ENCODE assay signal across 9 cellular contexts in the genomic region with DNA sequence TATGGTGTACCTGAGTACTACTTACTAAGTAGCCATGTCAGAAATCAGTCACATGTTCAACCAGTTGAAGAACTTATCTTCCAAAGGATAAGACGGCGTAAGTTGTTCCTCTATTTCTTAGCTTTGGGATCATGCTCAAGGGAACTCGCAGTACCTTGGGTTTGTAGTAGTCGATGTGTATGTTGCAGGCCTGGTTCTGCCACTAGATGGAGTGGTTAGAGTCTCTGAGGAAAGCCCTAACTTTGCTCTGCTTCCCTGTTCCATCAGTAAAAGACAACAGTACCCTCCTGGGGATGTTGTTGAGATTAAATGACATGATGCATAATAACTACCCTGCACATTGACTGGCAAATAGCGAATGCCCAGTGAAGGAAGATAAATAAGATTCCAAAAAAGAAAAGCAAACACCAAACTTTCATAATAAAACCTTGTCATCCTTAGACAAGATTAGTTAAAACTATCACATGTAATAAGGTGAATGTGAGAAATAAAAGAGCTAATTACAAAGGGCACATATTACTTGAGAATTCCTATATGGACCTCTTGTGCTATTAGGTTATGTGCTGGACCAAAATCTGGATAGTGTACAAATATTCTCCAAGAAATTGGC.
DNase-seq lines count a peak whose midpoint lies in the region; ATAC-seq, FAIRE-seq and TF ChIP-seq lines count a peak whose summit lies in the region.
"Had no signal": no experiment of that assay in that cellular context is flagged by ENCODE, and none has a peak within 500 bp of the region (broad histone marks: within the 10 kb centered on the region; RNA-seq: fewer than 3 reads in every experiment).

No MANE protein-coding gene starts in this region.

- H3K9me3 ChIP-seq in hepatocyte (ENCODE audit: low read depth) (no peaks in the 10 kb centered on the region), esophagus muscularis mucosa (no peaks in the 10 kb centered on the region)

- no peak for TF ChIP-seq EP300 in esophagus muscularis mucosa (IDR thresholded peaks at IDR 0.05)

- DNase-seq in AG08396 (ENCODE audit: low spot score), result peak; percentile 51
- peak; percentile 35 for DNase-seq in RKO (ENCODE audit: low spot score)
- DNase-seq in hepatocyte (ENCODE audit: low spot score), result peak; percentile 50
- DNase-seq in GM12892 (ENCODE audit: insufficient read length), result no peak
- DNase-seq in esophagus muscularis mucosa (ENCODE audit: extremely low spot score), result no peak
- no peak for DNase-seq in activated CD4-positive, alpha-beta T cell treated with anti-CD3 and anti-CD28 coated beads, Interleukin-2, amount 50 U/mL, for 4 hours
- DNase-seq: activated gamma-delta T cell treated with Interleukin-2 at 50 U/mL for 16 hours had no signal

- ATAC-seq in GM19351 (IDR thresholded peaks at IDR 0.05; ENCODE audit: unreplicated experiment) (peak; percentile 71), GM21717 (IDR thresholded peaks at IDR 0.05; ENCODE audit: unreplicated experiment) (no peak)

- intact Hi-C loops in esophagus muscularis mucosa (cut with DNase I), result no loop called here

- no peak for FAIRE-seq in GM12892 (lab: Jason Lieb, UNC)

- TF ChIP-seq POLR2A in GM12892 (IDR thresholded peaks at IDR 0.05; ENCODE audit: low read depth, low read length) (no peak), esophagus muscularis mucosa (IDR thresholded peaks at IDR 0.05; ENCODE audit: low read depth) (no peak)

- H3K27ac ChIP-seq in hepatocyte, result no peak overlapping the region
- no peak overlapping the region for H3K27ac ChIP-seq in esophagus muscularis mucosa (replicated peaks in 1 of 4)

- H3K79me2 ChIP-seq in hepatocyte, result no peaks in the 10 kb centered on the region

- H3K4me2 ChIP-seq in hepatocyte, result no peak overlapping the region

- TF ChIP-seq CTCF in hepatocyte (IDR thresholded peaks at IDR 0.05; ENCODE audit: poor library complexity) (peak; percentile 59), esophagus muscularis mucosa (IDR thresholded peaks at IDR 0.05) (peak in 1 of 3 experiments; percentile 16)

- no peaks in the 10 kb centered on the region for H3K4me1 ChIP-seq in hepatocyte (ENCODE audit: insufficient read depth)
- H3K4me1 ChIP-seq in esophagus muscularis mucosa, result no peaks in the 10 kb centered on the region

- H3K4me3 ChIP-seq in hepatocyte, result no peak overlapping the region
- no peak overlapping the region for H3K4me3 ChIP-seq in esophagus muscularis mucosa

- H3K36me3 ChIP-seq in hepatocyte (replicated peaks; ENCODE audit: insufficient read depth, low read depth) (no peaks in the 10 kb centered on the region), esophagus muscularis mucosa (no peaks in the 10 kb centered on the region)

- no peaks in the 10 kb centered on the region for H3K9me2 ChIP-seq in hepatocyte (replicated peaks; ENCODE audit: insufficient read depth)

- WGBS in hepatocyte (ENCODE audit: low lambda C conversion rate, missing lambda C conversion rate), result 49% methylated on average over 5 of the region's 5 CpGs
- 62% methylated on average over 5 of the region's 5 CpGs for WGBS in esophagus muscularis mucosa

- H2AFZ ChIP-seq in hepatocyte, result no peak overlapping the region

- H3K27me3 ChIP-seq in hepatocyte (no peaks in the 10 kb centered on the region), esophagus muscularis mucosa (peaks cover 0 to 6% (median 0%) of the 10 kb centered on the region in 4 donors)

- no peaks in the 10 kb centered on the region for H4K20me1 ChIP-seq in hepatocyte (ENCODE audit: insufficient read depth, poor library complexity, severe bottlenecking)

Comparison
In these comparisons a context has a peak if more than half of its experiments do, and no peak if none do; other contexts are left out.
1. DNase-seq: peak in AG08396 (single experiment), RKO (single experiment) and hepatocyte (single experiment); none in GM12892 (single experiment), esophagus muscularis mucosa (single experiment) and activated CD4-positive, alpha-beta T cell treated with anti-CD3 and anti-CD28 coated beads, Interleukin-2, amount 50 U/mL, for 4 hours (0 of 2).